1 cellular context compared by ENCODE assay signal in the genomic region with DNA sequence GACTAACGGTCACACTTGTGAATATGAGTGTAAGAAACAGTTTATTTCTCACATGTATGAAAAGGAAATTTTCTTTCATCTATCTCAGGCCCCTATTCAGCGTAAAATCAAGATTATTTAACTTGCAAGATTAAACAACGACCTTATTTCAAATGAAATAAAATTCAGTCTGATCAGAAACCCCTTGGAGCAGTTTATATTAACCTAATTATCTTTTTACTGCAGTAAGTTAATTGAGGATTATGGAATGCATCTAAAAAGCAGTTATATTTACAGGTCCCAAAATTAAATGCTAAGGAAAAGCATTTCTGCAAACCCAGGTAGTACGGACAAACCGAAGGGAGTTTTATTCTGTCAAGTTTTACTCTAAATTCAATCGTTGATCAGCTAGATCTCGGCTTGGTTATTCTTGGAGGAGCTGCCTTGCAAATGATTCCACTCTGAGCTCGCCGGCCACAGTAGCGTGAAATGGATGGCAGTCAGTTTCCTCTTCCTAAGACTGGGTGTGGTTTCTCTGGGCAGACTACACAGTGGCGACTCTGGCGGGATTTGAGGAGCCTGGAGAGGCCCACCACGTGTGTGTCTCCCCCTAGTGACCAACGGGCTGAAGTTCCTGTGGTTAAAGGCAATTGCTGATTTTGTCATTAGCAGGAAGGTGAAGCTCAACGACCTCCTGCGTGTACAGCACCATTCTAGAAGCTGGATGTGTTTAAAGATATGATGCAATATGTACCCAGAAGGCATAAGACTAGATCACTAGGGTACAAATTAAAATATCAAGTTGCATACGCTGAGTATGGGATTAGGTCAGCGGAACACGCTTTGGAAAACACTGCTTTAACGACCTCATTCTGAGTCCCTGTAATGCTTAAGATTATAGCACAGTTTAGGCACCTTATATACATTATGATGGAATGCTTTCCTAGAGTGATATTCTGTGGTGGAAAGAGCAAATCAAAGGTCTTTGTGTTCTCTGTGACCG.
TF ChIP-seq lines count a peak whose summit lies in the region.

No MANE protein-coding gene starts in this region.

TF ChIP-seq in HepG2, 621 proteins besides CTCF, POLR2A, EP300 and RAD21 (continues in another document):
- TF ChIP-seq RERE (CRISPR knock-in tag; IDR thresholded peaks at IDR 0.05; ENCODE audit: low read depth) (0 out of 2 replicates have a peak, but pooled peaks have one; percentile 45), SP2 (CRISPR knock-in tag; IDR thresholded peaks at IDR 0.05) (0 out of 2 replicates have a peak, but pooled peaks have one; percentile 19), ZNF710 (CRISPR knock-in tag; IDR thresholded peaks at IDR 0.05; ENCODE audit: borderline replicate concordance) (no peak), SP1 (IDR thresholded peaks at IDR 0.05) (no peak), SP1 (CRISPR knock-in tag; IDR thresholded peaks at IDR 0.05) (peak; percentile 32; the same call in 1 of the 2 replicates), RFX5 (IDR thresholded peaks at IDR 0.05; ENCODE audit: low read depth, low read length) (0 out of 2 replicates have a peak, but pooled peaks have one; percentile 32), HOXA5 (CRISPR knock-in tag; IDR thresholded peaks at IDR 0.05) (no peak), ZNF879 (CRISPR knock-in tag; IDR thresholded peaks at IDR 0.05) (no peak), ZNF30 (CRISPR knock-in tag; IDR thresholded peaks at IDR 0.05) (no peak), ASH2L (IDR thresholded peaks at IDR 0.05; ENCODE audit: insufficient read length, low read depth, low read length) (no peak), ZNF572 (CRISPR knock-in tag; IDR thresholded peaks at IDR 0.05) (peak; percentile 58; the same call in 1 of the 2 replicates), FUBP1 (CRISPR knock-in tag; IDR thresholded peaks at IDR 0.05; ENCODE audit: borderline replicate concordance) (no peak), MEIS1 (CRISPR knock-in tag; IDR thresholded peaks at IDR 0.05; ENCODE audit: borderline replicate concordance) (0 out of 2 replicates have a peak, but pooled peaks have one; percentile 44), ZBTB38 (CRISPR knock-in tag; IDR thresholded peaks at IDR 0.05) (no peak), ARID5B (CRISPR knock-in tag; IDR thresholded peaks at IDR 0.05) (peak; percentile 84), GFI1 (CRISPR knock-in tag; IDR thresholded peaks at IDR 0.05; ENCODE audit: borderline replicate concordance) (0 out of 2 replicates have a peak, but pooled peaks have one; percentile 23), RXRB (CRISPR knock-in tag; IDR thresholded peaks at IDR 0.05; ENCODE audit: borderline replicate concordance) (peak; percentile 64), ZNF878 (CRISPR knock-in tag; IDR thresholded peaks at IDR 0.05) (peak; percentile 68; the same call in 1 of the 2 replicates), ZNF607 (CRISPR knock-in tag; IDR thresholded peaks at IDR 0.05; ENCODE audit: borderline replicate concordance) (0 out of 2 replicates have a peak, but pooled peaks have one; percentile 40), MED1 (CRISPR knock-in tag; IDR thresholded peaks at IDR 0.05) (peak; percentile 40; the same call in 1 of the 2 replicates), ZNF768 (CRISPR knock-in tag; IDR thresholded peaks at IDR 0.05) (no peak), AGO1 (IDR thresholded peaks at IDR 0.05; ENCODE audit: low read depth, low read length, poor library complexity, severe bottlenecking) (no peak), ZNF142 (CRISPR knock-in tag; IDR thresholded peaks at IDR 0.05) (no peak), KLF16 (CRISPR knock-in tag; IDR thresholded peaks at IDR 0.05) (peak in 1 of 2 experiments; percentile 54; a peak in 1 of 4 replicates), RBM22 (optimal IDR thresholded peaks at IDR 0.05; ENCODE audit: low read length) (no peak), ZNF564 (CRISPR knock-in tag; IDR thresholded peaks at IDR 0.05) (peak; percentile 12; the same call in 1 of the 2 replicates), RARA (CRISPR knock-in tag; IDR thresholded peaks at IDR 0.05) (peak; percentile 24; the same call in 1 of the 2 replicates), ZNF547 (CRISPR knock-in tag; IDR thresholded peaks at IDR 0.05) (peak; percentile 67; the same call in 1 of the 2 replicates), ZNF224 (CRISPR knock-in tag; IDR thresholded peaks at IDR 0.05) (no peak)
- TF ChIP-seq, protein P1, sequence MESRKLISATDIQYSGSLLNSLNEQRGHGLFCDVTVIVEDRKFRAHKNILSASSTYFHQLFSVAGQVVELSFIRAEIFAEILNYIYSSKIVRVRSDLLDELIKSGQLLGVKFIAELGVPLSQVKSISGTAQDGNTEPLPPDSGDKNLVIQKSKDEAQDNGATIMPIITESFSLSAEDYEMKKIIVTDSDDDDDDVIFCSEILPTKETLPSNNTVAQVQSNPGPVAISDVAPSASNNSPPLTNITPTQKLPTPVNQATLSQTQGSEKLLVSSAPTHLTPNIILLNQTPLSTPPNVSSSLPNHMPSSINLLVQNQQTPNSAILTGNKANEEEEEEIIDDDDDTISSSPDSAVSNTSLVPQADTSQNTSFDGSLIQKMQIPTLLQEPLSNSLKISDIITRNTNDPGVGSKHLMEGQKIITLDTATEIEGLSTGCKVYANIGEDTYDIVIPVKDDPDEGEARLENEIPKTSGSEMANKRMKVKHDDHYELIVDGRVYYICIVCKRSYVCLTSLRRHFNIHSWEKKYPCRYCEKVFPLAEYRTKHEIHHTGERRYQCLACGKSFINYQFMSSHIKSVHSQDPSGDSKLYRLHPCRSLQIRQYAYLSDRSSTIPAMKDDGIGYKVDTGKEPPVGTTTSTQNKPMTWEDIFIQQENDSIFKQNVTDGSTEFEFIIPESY (CRISPR knock-in tag; IDR thresholded peaks at IDR 0.05) = peak; percentile 55; the same call in 1 of the 2 replicates
